8 cellular contexts compared by ENCODE assay signal in the genomic region with DNA sequence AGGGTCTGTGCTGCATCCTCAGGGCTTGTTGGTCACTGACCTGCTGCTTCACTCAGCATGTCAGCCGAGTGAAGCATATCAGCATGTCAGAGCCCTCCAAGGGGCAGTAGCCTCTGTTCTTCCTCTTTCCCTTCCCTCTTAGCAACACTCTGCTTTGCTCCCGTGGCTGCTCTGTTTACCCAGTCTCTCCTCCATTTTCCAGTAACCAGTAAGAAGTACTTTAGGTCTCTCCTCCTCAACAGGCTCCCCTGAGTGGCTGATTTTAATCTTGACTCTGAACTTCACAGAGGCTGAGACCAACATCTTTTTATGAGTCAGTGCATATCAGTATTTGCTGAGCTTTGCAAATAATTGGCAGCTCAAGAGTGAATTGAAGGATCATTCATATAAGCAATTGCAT.
DNase-seq lines count a peak whose midpoint lies in the region; ATAC-seq and TF ChIP-seq lines count a peak whose summit lies in the region.
"Had no signal": no experiment of that assay in that cellular context is flagged by ENCODE, and none has a peak within 500 bp of the region (broad histone marks: within the 10 kb centered on the region; RNA-seq: fewer than 3 reads in every experiment).

No MANE protein-coding gene starts in this region.

- H3K27me3 Mint-ChIP-seq in dendritic cell treated with granulocyte-macrophage colony-stimulating factor and Interleukin-4, amounts not matched to agents 40 ng/mL and 50 ng/mL, for 4 days: no peaks in the 10 kb centered on the region

- H3K9ac ChIP-seq in parathyroid adenoma: no peak overlapping the region

- peaks cover 12% of the 10 kb centered on the region for H3K4me1 ChIP-seq in parathyroid adenoma

- H3K36me3 ChIP-seq in parathyroid adenoma (ENCODE audit: control insufficient read depth, insufficient read depth, low read length): no peaks in the 10 kb centered on the region

- no peaks in the 10 kb centered on the region for H3K36me3 Mint-ChIP-seq in dendritic cell treated with granulocyte-macrophage colony-stimulating factor and Interleukin-4, amounts not matched to agents 40 ng/mL and 50 ng/mL, for 4 days (ENCODE audit: low read depth)

- H3K27me3 ChIP-seq in parathyroid adenoma (ENCODE audit: control insufficient read depth, insufficient read depth, low read length): no peaks in the 10 kb centered on the region

- no peak overlapping the region for H3K27ac ChIP-seq in parathyroid adenoma

- peak overlapping the region; percentile 87 for H3K27ac Mint-ChIP-seq in dendritic cell treated with granulocyte-macrophage colony-stimulating factor and Interleukin-4, amounts not matched to agents 40 ng/mL and 50 ng/mL, for 4 days

- peak overlapping the region; percentile 44 for H2AFZ ChIP-seq in parathyroid adenoma

- no peaks in the 10 kb centered on the region for H3K9me3 ChIP-seq in parathyroid adenoma (ENCODE audit: control insufficient read depth, low read length)

- ATAC-seq in HG02759 (IDR thresholded peaks at IDR 0.05; ENCODE audit: unreplicated experiment) (peak; percentile 12), HG02571 (IDR thresholded peaks at IDR 0.05; ENCODE audit: unreplicated experiment) (no peak), HG02840 (IDR thresholded peaks at IDR 0.05; ENCODE audit: low FRiP score, unreplicated experiment) (no peak)

- intact Hi-C loops in dendritic cell treated with granulocyte-macrophage colony-stimulating factor and Interleukin-4, amounts not matched to agents 40 ng/mL and 50 ng/mL, for 4 days (cut with micrococcal nuclease): loop anchor here (2.0 to 5.0 kb wide), 2 partner anchors 19 to 61 kb away; a partner anchor contains a TSS

- H3K4me3 ChIP-seq in parathyroid adenoma (ENCODE audit: low read depth, low read length): no peak overlapping the region

- H3K79me2 ChIP-seq in parathyroid adenoma: no peaks in the 10 kb centered on the region

- H3K4me2 ChIP-seq in parathyroid adenoma (ENCODE audit: low read length): peak overlapping the region; percentile 18

- DNase-seq in NCI-H510A (lab: John Stamatoyannopoulos, UW) (peak; percentile 45), activated gamma-delta T cell (lab: John Stamatoyannopoulos, UW) (no peak)
- DNase-seq: T-helper 9 cell had no signal

- H3K4me1 Mint-ChIP-seq in dendritic cell treated with granulocyte-macrophage colony-stimulating factor and Interleukin-4, amounts not matched to agents 40 ng/mL and 50 ng/mL, for 4 days (ENCODE audit: low read depth): peaks cover 87% of the 10 kb centered on the region

- H3K4me3 Mint-ChIP-seq in dendritic cell treated with granulocyte-macrophage colony-stimulating factor and Interleukin-4, amounts not matched to agents 40 ng/mL and 50 ng/mL, for 4 days: no peak overlapping the region

- H3K9me3 Mint-ChIP-seq in dendritic cell treated with granulocyte-macrophage colony-stimulating factor and Interleukin-4, amounts not matched to agents 40 ng/mL and 50 ng/mL, for 4 days: no peaks in the 10 kb centered on the region

- no peak for TF ChIP-seq CTCF in parathyroid adenoma (IDR thresholded peaks at IDR 0.05)
